2 cellular contexts compared by ENCODE assay signal in genomic region chr11:65042899-65043298, GRCh38.
TF ChIP-seq lines count a peak whose summit lies in the region.

No MANE protein-coding gene starts in this region.

TF ChIP-seq in WTC11, 78 proteins besides CTCF, POLR2A, EP300 and RAD21:
- TF ChIP-seq TP53 (CRISPR knock-in tag; IDR thresholded peaks at IDR 0.05) (no peak), ELF4 (CRISPR knock-in tag; IDR thresholded peaks at IDR 0.05; ENCODE audit: low read depth) (no peak), NR2C2 (CRISPR knock-in tag; IDR thresholded peaks at IDR 0.05) (no peak), TEAD1 (CRISPR knock-in tag; IDR thresholded peaks at IDR 0.05) (no peak), ZNF416 (CRISPR knock-in tag; IDR thresholded peaks at IDR 0.05) (no peak)

TF ChIP-seq in GM12891, 5 proteins besides CTCF, POLR2A, EP300 and RAD21:
- no peak for TF ChIP-seq POLR2AphosphoS5 (IDR thresholded peaks at IDR 0.05; ENCODE audit: low read depth, low read length)
- no peak for TF ChIP-seq POU2F2 (IDR thresholded peaks at IDR 0.05; ENCODE audit: low read depth, low read length)
- no peak for TF ChIP-seq PAX5 (IDR thresholded peaks at IDR 0.05; ENCODE audit: insufficient read depth, low read length, severe bottlenecking)
